In genomic region chr13:25167775-25168174, GRCh38 we compare ENCODE assay signal across 25 cellular contexts. TPM values are rescaled to one million over a fixed set of nuclear protein-coding genes. Genes with fewer than 3 reads are reported as not detected.
"Had no signal": no experiment of that assay in that cellular context is flagged by ENCODE, and none has a peak within 500 bp of the region (broad histone marks: within the 10 kb centered on the region; RNA-seq: fewer than 3 reads in every experiment).

No MANE protein-coding gene starts in this region.

- ATAC-seq: activated CD8-positive, alpha-beta T cell treated with anti-CD3 and anti-CD28 coated beads for 36 hours; activated naive CD8-positive, alpha-beta T cell treated with anti-CD3 and anti-CD28 coated beads, Interleukin-2, amount 50 U/mL, for 24 hours; left lobe of liver; psoas muscle; right cardiac atrium; WTC11 had no signal

- H3K4me3 ChIP-seq: esophagus squamous epithelium, psoas muscle, tibial nerve had no signal

- H3K9me3 ChIP-seq: esophagus squamous epithelium, psoas muscle, tibial nerve had no signal

- FAIRE-seq: urothelium cell line had no signal

- H3K27ac Mint-ChIP-seq: activated CD8-positive, alpha-beta T cell treated with anti-CD3 and anti-CD28 coated beads for 36 hours; activated naive CD4-positive, alpha-beta T cell treated with anti-CD3 and anti-CD28 coated beads, Interleukin-2, amount 10 ng/mL, durations not matched to agents 7 days and 5 days; activated naive CD8-positive, alpha-beta T cell treated with anti-CD3 and anti-CD28 coated beads, Interleukin-2, amount 50 U/mL, for 24 hours; activated T-cell treated with anti-CD3 and anti-CD28 coated beads, Interleukin-2, amount 50 U/mL, for 24 hours; activated T-helper 2 cell treated with anti-CD3 and anti-CD28 coated beads, Interferon-gamma antibody, Interleukin-2, Interleukin-4, amounts not matched to agents 10 μg/mL and 5 μg/mL and 100 μg/mL, durations not matched to agents 14 hours and 24 hours and 36 hours; naive B cell; WTC11 had no signal

- H3K36me3 ChIP-seq: esophagus squamous epithelium, tibial nerve had no signal

- DNase-seq: activated CD4-positive, alpha-beta T cell treated with anti-CD3 and anti-CD28 coated beads for 48 hours; activated CD8-positive, alpha-beta T cell treated with anti-CD3 and anti-CD28 coated beads for 36 hours; activated naive CD4-positive, alpha-beta T cell treated with anti-CD3 and anti-CD28 coated beads, Interleukin-2, amount 10 ng/mL, durations not matched to agents 7 days and 5 days; activated naive CD8-positive, alpha-beta T cell treated with anti-CD3 and anti-CD28 coated beads, Interleukin-2, amount 50 U/mL, for 24 hours; activated T-cell treated with anti-CD3 and anti-CD28 coated beads, Interleukin-2, amount 50 U/mL, for 24 hours; aorta; cerebellar nuclear complex; effector CD8-positive, alpha-beta T cell; esophagus squamous epithelium; naive B cell; psoas muscle; right cardiac atrium; stimulated activated CD4-positive, alpha-beta T cell treated with anti-CD3 and anti-CD28 coated beads, Interleukin-2, amount 100 ng/mL, for 24 hours; stimulated activated naive CD4-positive, alpha-beta T cell treated with Interleukin-2 at 50 U/mL for 16 hours; SW 1271 had no signal

- H3K4me3 Mint-ChIP-seq: activated CD8-positive, alpha-beta T cell treated with anti-CD3 and anti-CD28 coated beads for 36 hours; activated naive CD4-positive, alpha-beta T cell treated with anti-CD3 and anti-CD28 coated beads, Interleukin-2, amount 10 ng/mL, durations not matched to agents 7 days and 5 days; activated naive CD8-positive, alpha-beta T cell treated with anti-CD3 and anti-CD28 coated beads, Interleukin-2, amount 50 U/mL, for 24 hours; activated T-cell treated with anti-CD3 and anti-CD28 coated beads, Interleukin-2, amount 50 U/mL, for 24 hours; naive B cell; WTC11 had no signal

- H3K36me3 Mint-ChIP-seq: WTC11 had no signal

- H3K4me1 ChIP-seq: psoas muscle had no signal

- H3K9me3 Mint-ChIP-seq: activated CD8-positive, alpha-beta T cell treated with anti-CD3 and anti-CD28 coated beads for 36 hours; activated naive CD4-positive, alpha-beta T cell treated with anti-CD3 and anti-CD28 coated beads, Interleukin-2, amount 10 ng/mL, durations not matched to agents 7 days and 5 days; activated naive CD8-positive, alpha-beta T cell treated with anti-CD3 and anti-CD28 coated beads, Interleukin-2, amount 50 U/mL, for 24 hours; activated T-cell treated with anti-CD3 and anti-CD28 coated beads, Interleukin-2, amount 50 U/mL, for 24 hours; activated T-helper 2 cell treated with anti-CD3 and anti-CD28 coated beads, Interferon-gamma antibody, Interleukin-2, Interleukin-4, amounts not matched to agents 10 μg/mL and 5 μg/mL and 100 μg/mL, durations not matched to agents 14 hours and 24 hours and 36 hours; WTC11 had no signal

- H3K27ac ChIP-seq: esophagus squamous epithelium, psoas muscle, tibial nerve had no signal

RNA-seq across cellular contexts. Expression of gene AMER2, which starts 4.3 kb away (rescaled TPM):
- total RNA-seq: activated CD8-positive, alpha-beta T cell treated with anti-CD3 and anti-CD28 coated beads for 36 hours; activated T-helper 2 cell treated with anti-CD3 and anti-CD28 coated beads, Interferon-gamma antibody, Interleukin-2, Interleukin-4, amounts not matched to agents 10 μg/mL and 5 μg/mL and 100 μg/mL, durations not matched to agents 14 hours and 24 hours and 36 hours; aorta; esophagus squamous epithelium; glomerular endothelial cell; left lobe of liver; lung microvascular endothelial cell; osteocyte; right cardiac atrium; skeletal muscle tissue; T-helper 2 cell treated with Interferon-gamma antibody and Interleukin-4, amounts not matched to agents 100 ng/mL and 5 ng/mL, for 36 hours had no signal
- polyA plus RNA-seq: right cardiac atrium had no signal
